In the genomic region with DNA sequence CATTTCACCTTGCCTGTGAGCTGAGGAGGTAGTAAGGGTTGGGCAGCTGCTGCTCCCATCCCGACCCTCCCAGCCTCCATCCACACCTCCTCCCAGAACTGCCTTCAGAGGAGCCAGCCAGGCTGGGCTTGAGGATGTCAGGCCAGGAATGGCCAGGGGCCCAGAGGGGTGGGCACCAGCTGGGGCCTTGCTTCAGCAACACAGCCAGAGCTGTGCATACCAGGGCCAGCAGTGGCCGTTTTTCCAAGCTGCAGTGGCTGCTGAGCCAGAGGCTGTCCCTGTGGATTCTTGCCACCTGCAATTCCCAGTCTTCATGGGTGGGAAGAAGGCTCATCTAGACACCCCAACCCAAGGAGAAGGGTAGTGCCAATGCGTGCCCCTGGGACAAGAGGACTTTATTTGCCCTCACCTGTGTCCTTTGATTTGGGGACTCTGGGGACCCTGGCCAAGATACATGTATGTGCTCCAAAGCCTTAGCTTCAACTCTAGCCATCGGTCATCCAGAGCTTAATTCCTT, we compare ENCODE assay signal across 16 cellular contexts.
"Had no signal": no experiment of that assay in that cellular context is flagged by ENCODE, and none has a peak within 500 bp of the region (broad histone marks: within the 10 kb centered on the region; RNA-seq: fewer than 3 reads in every experiment).

No MANE protein-coding gene starts in this region.

- H3K27ac ChIP-seq: adrenal gland, brain microvascular endothelial cell, esophagus squamous epithelium, left ventricle myocardium inferior, pancreas, thyroid gland, vagina had no signal

- H3K27ac Mint-ChIP-seq: activated B cell treated with CpG ODN at 0.5 μM for 24 hours; activated CD4-positive, alpha-beta T cell treated with anti-CD3 and anti-CD28 coated beads, Interleukin-2, amount 10 ng/mL, durations not matched to agents 24 days and 14 days; activated naive CD4-positive, alpha-beta T cell treated with anti-CD3 and anti-CD28 coated beads, Interleukin-2, amount 10 ng/mL, durations not matched to agents 7 days and 5 days; activated T-helper 2 cell treated with anti-CD3 and anti-CD28 coated beads, Interferon-gamma antibody, Interleukin-2, Interleukin-4, amounts not matched to agents 10 μg/mL and 5 μg/mL and 100 μg/mL, durations not matched to agents 14 hours and 24 hours and 36 hours; T-helper 17 cell had no signal

- ATAC-seq: T-helper 17 cell had no signal

- H3K27me3 ChIP-seq: adrenal gland, brain microvascular endothelial cell, pancreas, thyroid gland, vagina had no signal

- H3K36me3 ChIP-seq: adrenal gland, brain microvascular endothelial cell, esophagus squamous epithelium, left ventricle myocardium inferior, pancreas, thyroid gland, vagina had no signal

- H3K4me3 ChIP-seq: adrenal gland, esophagus squamous epithelium, left ventricle myocardium inferior, pancreas, thyroid gland, vagina had no signal

- H3K9me3 ChIP-seq: adrenal gland, esophagus squamous epithelium, pancreas, thyroid gland, vagina had no signal

- H3K9me3 Mint-ChIP-seq: activated naive CD4-positive, alpha-beta T cell treated with anti-CD3 and anti-CD28 coated beads, Interleukin-2, amount 10 ng/mL, durations not matched to agents 7 days and 5 days; activated T-helper 2 cell treated with anti-CD3 and anti-CD28 coated beads, Interferon-gamma antibody, Interleukin-2, Interleukin-4, amounts not matched to agents 10 μg/mL and 5 μg/mL and 100 μg/mL, durations not matched to agents 14 hours and 24 hours and 36 hours; neural crest cell had no signal

- H3K4me1 Mint-ChIP-seq: activated B cell treated with CpG ODN at 0.5 μM for 24 hours; activated CD4-positive, alpha-beta T cell treated with anti-CD3 and anti-CD28 coated beads, Interleukin-2, amount 10 ng/mL, durations not matched to agents 24 days and 14 days; activated naive CD4-positive, alpha-beta T cell treated with anti-CD3 and anti-CD28 coated beads, Interleukin-2, amount 10 ng/mL, durations not matched to agents 7 days and 5 days had no signal

- H3K36me3 Mint-ChIP-seq: activated naive CD4-positive, alpha-beta T cell treated with anti-CD3 and anti-CD28 coated beads, Interleukin-2, amount 10 ng/mL, durations not matched to agents 7 days and 5 days had no signal

- H3K27me3 Mint-ChIP-seq: activated CD4-positive, alpha-beta T cell treated with anti-CD3 and anti-CD28 coated beads, Interleukin-2, amount 10 ng/mL, durations not matched to agents 24 days and 14 days had no signal

- H3K4me1 ChIP-seq: adrenal gland, esophagus squamous epithelium, pancreas, vagina had no signal

- DNase-seq: activated B cell treated with CpG ODN at 0.5 μM for 24 hours; activated CD4-positive, alpha-beta T cell treated with anti-CD3 and anti-CD28 coated beads, Interleukin-2, amount 10 ng/mL, durations not matched to agents 24 days and 14 days; activated naive CD4-positive, alpha-beta T cell treated with anti-CD3 and anti-CD28 coated beads, Interleukin-2, amount 10 ng/mL, durations not matched to agents 7 days and 5 days; cerebellar nuclear complex; esophagus squamous epithelium; left ventricle myocardium inferior; stimulated activated CD4-positive, alpha-beta T cell treated with anti-CD3 and anti-CD28 coated beads, Interleukin-15, amount 100 ng/mL, for 24 hours; stimulated activated CD4-positive, alpha-beta T cell treated with anti-CD3 and anti-CD28 coated beads, Interleukin-4, amount 100 ng/mL, for 24 hours; T-helper 17 cell; thyroid gland had no signal

- H3K4me3 Mint-ChIP-seq: activated B cell treated with CpG ODN at 0.5 μM for 24 hours; activated CD4-positive, alpha-beta T cell treated with anti-CD3 and anti-CD28 coated beads, Interleukin-2, amount 10 ng/mL, durations not matched to agents 24 days and 14 days; activated naive CD4-positive, alpha-beta T cell treated with anti-CD3 and anti-CD28 coated beads, Interleukin-2, amount 10 ng/mL, durations not matched to agents 7 days and 5 days; neural crest cell; T-helper 17 cell had no signal
